Comparison of ENCODE assay signal across 11 cellular contexts in genomic region chr4:88275516-88275915, GRCh38. TPM values are rescaled to one million over a fixed set of nuclear protein-coding genes. Genes with fewer than 3 reads are reported as not detected.
A peak's percentile ranks its signal among the peaks of the same experiment; 100 is the strongest.
DNase-seq lines count a peak whose midpoint lies in the region; ATAC-seq and TF ChIP-seq lines count a peak whose summit lies in the region.
"Had no signal": no experiment of that assay in that cellular context is flagged by ENCODE, and none has a peak within 500 bp of the region (broad histone marks: within the 10 kb centered on the region; RNA-seq: fewer than 3 reads in every experiment).

No MANE protein-coding gene starts in this region.

- no peaks in the 10 kb centered on the region for H3K27me3 Mint-ChIP-seq in stimulated activated naive CD8-positive, alpha-beta T cell treated with anti-CD3 and anti-CD28 coated beads, Interleukin-15, amount 100 ng/mL, for 72 hours
- H3K27me3 Mint-ChIP-seq: central memory CD8-positive, alpha-beta T cell had no signal

- no peak for TF ChIP-seq EP300 in transverse colon (IDR thresholded peaks at IDR 0.05; ENCODE audit: low read depth)

- no peak overlapping the region for H3K27ac Mint-ChIP-seq in stimulated activated naive CD8-positive, alpha-beta T cell treated with anti-CD3 and anti-CD28 coated beads, Interleukin-15, amount 100 ng/mL, for 72 hours

- intact Hi-C loops in transverse colon (cut with DNase I; ENCODE audit: low total_unique reads), result no loop called here

- no peaks in the 10 kb centered on the region for H3K27me3 ChIP-seq in MG63
- H3K27me3 ChIP-seq in transverse colon, result no peaks in the 10 kb centered on the region
- no peaks in the 10 kb centered on the region for H3K27me3 ChIP-seq in effector memory CD4-positive, alpha-beta T cell (replicated peaks; ENCODE audit: control insufficient read depth, insufficient read depth, low read length, poor library complexity, severe bottlenecking)

- no peak overlapping the region for H3K4me3 Mint-ChIP-seq in stimulated activated naive CD8-positive, alpha-beta T cell treated with anti-CD3 and anti-CD28 coated beads, Interleukin-15, amount 100 ng/mL, for 72 hours
- H3K4me3 Mint-ChIP-seq: central memory CD8-positive, alpha-beta T cell had no signal

- 16 to 50% methylated on average over 1 of the region's 1 CpG for WGBS in transverse colon (ENCODE audit: low coverage in 1 of 2), 2 donors

- H3K4me1 ChIP-seq in transverse colon, result peaks cover 0 to 14% (median 7%) of the 10 kb centered on the region in 4 donors
- H3K4me1 ChIP-seq in effector memory CD4-positive, alpha-beta T cell (ENCODE audit: control insufficient read depth, insufficient read depth, low read length, poor library complexity, severe bottlenecking), result no peaks in the 10 kb centered on the region

- H3K4me1 Mint-ChIP-seq in stimulated activated naive CD8-positive, alpha-beta T cell treated with anti-CD3 and anti-CD28 coated beads, Interleukin-15, amount 100 ng/mL, for 72 hours, result peaks cover 35% of the 10 kb centered on the region

- DNase-seq in MG63, result peak; percentile 39
- DNase-seq in iris pigment epithelial cell (ENCODE audit: low read depth), result peak; percentile 15
- DNase-seq in stimulated activated naive CD8-positive, alpha-beta T cell treated with anti-CD3 and anti-CD28 coated beads, Interleukin-15, amount 100 ng/mL, for 72 hours, result no peak
- DNase-seq in transverse colon, result no peak
- no peak for DNase-seq in effector memory CD4-positive, alpha-beta T cell
- DNase-seq: stimulated activated CD4-positive, alpha-beta T cell treated with anti-CD3 and anti-CD28 coated beads, Interleukin-2, amount 100 ng/mL, for 48 hours had no signal

- H3K4me3 ChIP-seq in MG63 (no peak overlapping the region), transverse colon (no peak overlapping the region)
- H3K4me3 ChIP-seq in effector memory CD4-positive, alpha-beta T cell (ENCODE audit: insufficient read depth, low read depth, low read length, poor library complexity, severe bottlenecking), result no peak overlapping the region

- ATAC-seq in GM18502 (IDR thresholded peaks at IDR 0.05; ENCODE audit: poor library complexity, unreplicated experiment) (peak; percentile 71), GM21825 (IDR thresholded peaks at IDR 0.05; ENCODE audit: unreplicated experiment) (peak; percentile 67), GM19463 (IDR thresholded peaks at IDR 0.05; ENCODE audit: unreplicated experiment) (no peak)
- ATAC-seq in stimulated activated naive CD8-positive, alpha-beta T cell treated with anti-CD3 and anti-CD28 coated beads, Interleukin-15, amount 100 ng/mL, for 72 hours, result no peak

- no peaks in the 10 kb centered on the region for H3K9me3 Mint-ChIP-seq in stimulated activated naive CD8-positive, alpha-beta T cell treated with anti-CD3 and anti-CD28 coated beads, Interleukin-15, amount 100 ng/mL, for 72 hours
- H3K9me3 Mint-ChIP-seq: central memory CD8-positive, alpha-beta T cell had no signal

- TF ChIP-seq CTCF in transverse colon (IDR thresholded peaks at IDR 0.05), result no peak

- H3K9me3 ChIP-seq in MG63, result no peaks in the 10 kb centered on the region
- H3K9me3 ChIP-seq in transverse colon, result no peaks in the 10 kb centered on the region
- H3K9me3 ChIP-seq in effector memory CD4-positive, alpha-beta T cell (ENCODE audit: control insufficient read depth, low read length), result no peaks in the 10 kb centered on the region

- peak overlapping the region in 2 of 4 donors; percentile 6 to 29 for H3K27ac ChIP-seq in transverse colon
- H3K27ac ChIP-seq in effector memory CD4-positive, alpha-beta T cell (ENCODE audit: insufficient read depth, low read length, poor library complexity, severe bottlenecking), result no peak overlapping the region
- H3K27ac ChIP-seq: VCaP had no signal

- in situ Hi-C loops in transverse colon (cut with MboI; ENCODE audit: low pct_ligation_motif_present in 1 of 4, low pct_unique_long_range_greater_than_20kb in 1 of 4, low sequenced_read_pairs in 3 of 4), result no loop called here

- H3K36me3 ChIP-seq in MG63 (no peaks in the 10 kb centered on the region), transverse colon (peaks cover 0 to 4% (median 0%) of the 10 kb centered on the region in 4 donors)
- no peaks in the 10 kb centered on the region for H3K36me3 ChIP-seq in effector memory CD4-positive, alpha-beta T cell (ENCODE audit: control insufficient read depth, insufficient read depth, low read length)

- no peak for TF ChIP-seq POLR2A in transverse colon (IDR thresholded peaks at IDR 0.05)

RNA-seq across cellular contexts. Expression of gene PPM1K, which starts 8.8 kb away (rescaled TPM):
- 1.3 and 2.5 TPM in 2 replicates for total RNA-seq in MG63 (2014; rRNA removed; shearing (Covaris generic); ENCODE audit: low replicate concordance)
- total RNA-seq in transverse colon, result 10 to 100 TPM in 1 of 4 donors, 1 to 10 TPM in 3; 7.6 to 14.8 (median 9.0) TPM

Comparison
In these comparisons a context has a peak if more than half of its experiments do, and no peak if none do; other contexts are left out.
1. ATAC-seq: peak in GM18502 (single experiment) and GM21825 (single experiment); none in stimulated activated naive CD8-positive, alpha-beta T cell treated with anti-CD3 and anti-CD28 coated beads, Interleukin-15, amount 100 ng/mL, for 72 hours (single experiment) and GM19463 (single experiment).
2. DNase-seq: peak in MG63 (single experiment) and iris pigment epithelial cell (single experiment); none in stimulated activated naive CD8-positive, alpha-beta T cell treated with anti-CD3 and anti-CD28 coated beads, Interleukin-15, amount 100 ng/mL, for 72 hours (0 of 2), transverse colon (single experiment) and effector memory CD4-positive, alpha-beta T cell (0 of 3).